In the genomic region with DNA sequence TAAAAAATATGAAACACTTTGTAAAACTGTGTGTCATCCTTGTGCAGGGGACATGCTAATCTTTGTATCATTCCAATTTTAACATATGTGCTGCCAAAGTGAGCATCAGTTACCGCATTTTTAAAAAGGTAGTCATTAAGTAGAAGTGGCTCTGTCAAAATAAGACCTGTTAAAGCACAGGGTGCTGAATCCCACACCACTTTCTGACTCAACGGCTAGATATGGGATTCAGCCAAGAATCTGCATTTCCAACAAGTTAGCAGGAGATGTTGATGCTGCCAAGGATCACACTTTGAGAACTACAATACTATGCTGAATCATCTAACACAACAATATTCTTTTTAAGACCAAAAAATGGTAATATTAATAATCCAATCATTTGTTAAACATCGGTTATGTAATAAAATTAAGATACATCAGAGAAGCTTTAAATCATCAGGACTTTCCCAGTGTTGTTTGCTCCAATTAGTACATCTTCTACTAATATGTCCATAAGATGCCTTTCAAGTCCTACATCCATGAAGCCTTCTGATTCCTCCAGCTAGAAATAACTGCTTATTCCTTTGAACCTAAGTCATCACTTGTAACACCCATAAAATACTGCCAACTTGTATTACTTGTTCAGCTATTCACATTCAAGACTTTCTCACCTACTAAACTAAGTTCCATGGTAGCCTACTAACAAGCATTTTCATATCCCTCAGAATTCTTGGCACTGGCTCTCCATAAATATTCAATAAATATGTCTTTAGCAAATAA, we compare ENCODE assay signal across 13 cellular contexts.
A peak's percentile ranks its signal among the peaks of the same experiment; 100 is the strongest.
DNase-seq lines count a peak whose midpoint lies in the region; ATAC-seq and TF ChIP-seq lines count a peak whose summit lies in the region.
"Had no signal": no experiment of that assay in that cellular context is flagged by ENCODE, and none has a peak within 500 bp of the region (broad histone marks: within the 10 kb centered on the region; RNA-seq: fewer than 3 reads in every experiment).

No MANE protein-coding gene starts in this region.

- intact Hi-C loops in mammary epithelial cell (cut with micrococcal nuclease) (loop anchor here (2.0 to 5.0 kb wide), 2 partner anchors 25 to 321 kb away; no protein-coding TSS in a partner anchor), right cardiac atrium (cut with DNase I) (no loop called here)
- intact Hi-C loops in CD4-positive, alpha-beta memory T cell (cut with micrococcal nuclease) = loop anchor here (2.0 kb wide), 1 partner anchor 15 kb away; no protein-coding TSS in a partner anchor

- peak; percentile 87 to 92 for ATAC-seq in right cardiac atrium
- ATAC-seq: activated T-cell treated with anti-CD3 and anti-CD28 coated beads, Interleukin-2, amount 50 U/mL, for 72 hours had no signal

- H3K4me3 Mint-ChIP-seq in CD4-positive, alpha-beta memory T cell = peak overlapping the region in 1 of 8 donors; percentile 10
- H3K4me3 Mint-ChIP-seq: activated T-cell treated with anti-CD3 and anti-CD28 coated beads, Interleukin-2, amount 50 U/mL, for 72 hours had no signal

- peaks cover 16 to 28% of the 10 kb centered on the region in 2 donors for H3K36me3 Mint-ChIP-seq in CD4-positive, alpha-beta memory T cell

- H3K27ac Mint-ChIP-seq in CD4-positive, alpha-beta memory T cell = peak overlapping the region in 1 of 7 donors; percentile 3

- H3K4me2 ChIP-seq in mammary epithelial cell (ENCODE audit: insufficient read depth, low read depth, low read length) = peak overlapping the region; percentile 49

- WGBS in mammary epithelial cell (ENCODE audit: low coverage, missing lambda C conversion rate) = 27% methylated on average over 3 of the region's 3 CpGs
- 48% methylated on average over 3 of the region's 3 CpGs for WGBS in right cardiac atrium
- 47% methylated on average over 3 of the region's 3 CpGs for whole genome bisulfite sequencing in suprapubic skin

- H3K27me3 ChIP-seq in HUES48 (ENCODE audit: control insufficient read depth, insufficient read depth, low read length) (no peaks in the 10 kb centered on the region), mammary epithelial cell (ENCODE audit: insufficient read depth, low read length) (no peaks in the 10 kb centered on the region), right cardiac atrium (ENCODE audit: control insufficient read depth, insufficient read depth) (no peaks in the 10 kb centered on the region), suprapubic skin (no peaks in the 10 kb centered on the region)
- no peaks in the 10 kb centered on the region for H3K27me3 ChIP-seq in CD4-positive, alpha-beta memory T cell (ENCODE audit: insufficient read depth, low read length)
- H3K27me3 ChIP-seq: Peyer's patch had no signal

- no TSS peak for BruUV-seq in mammary epithelial cell (replicated peaks; lab: Mats Ljungman, UMichigan)

- POLR2A ChIA-PET in CD4-positive, alpha-beta memory T cell (lab: Charles Lee; ENCODE audit: partially characterized antibody) = interaction anchor here (0.9 kb wide), 1 partner anchor 233 kb away, joined by 3 read pairs; no protein-coding TSS in a partner anchor

- no peak for TF ChIP-seq POLR2A in suprapubic skin (IDR thresholded peaks at IDR 0.05)

- H3K36me3 ChIP-seq in HUES48 (ENCODE audit: control insufficient read depth, insufficient read depth, low read length) (peaks cover 8% of the 10 kb centered on the region; the same call in 1 of the 2 replicates), mammary epithelial cell (ENCODE audit: insufficient read depth, low read length) (no peaks in the 10 kb centered on the region), suprapubic skin (no peaks in the 10 kb centered on the region)
- no peaks in the 10 kb centered on the region for H3K36me3 ChIP-seq in CD4-positive, alpha-beta memory T cell (ENCODE audit: insufficient read depth, low read length)
- H3K36me3 ChIP-seq: Peyer's patch had no signal

- DNase-seq in mammary epithelial cell (peak; percentile 90), right cardiac atrium (no peak), suprapubic skin (ENCODE audit: low spot score in 2 of 2) (no peak), NCI-H524 (lab: John Stamatoyannopoulos, UW) (no peak), GM19240 (ENCODE audit: insufficient read length, low spot score) (no peak)
- DNase-seq in CD4-positive, alpha-beta memory T cell = no peak
- DNase-seq: activated CD4-positive, CD25-positive, alpha-beta regulatory T cell; activated T-cell treated with anti-CD3 and anti-CD28 coated beads, Interleukin-2, amount 50 U/mL, for 72 hours; DMS53; NCI-H2107; Peyer's patch; stimulated activated CD8-positive, alpha-beta memory T cell treated with anti-CD3 and anti-CD28 coated beads, Interleukin-4, amount 100 ng/mL, for 48 hours had no signal

- H3K9ac ChIP-seq in HUES48 (ENCODE audit: low read depth, low read length) (no peak overlapping the region), mammary epithelial cell (ENCODE audit: insufficient read depth, low read length) (no peak overlapping the region)

- TF ChIP-seq CTCF in mammary epithelial cell (conservative IDR thresholded peaks at IDR 0.05 in 1 of 2, IDR thresholded peaks at IDR 0.05 in 1 of 2; ENCODE audit: extremely low read depth in 1 of 2, insufficient read depth in 1 of 2, low read depth in 1 of 2, low read length in 2 of 2) (no peak), suprapubic skin (IDR thresholded peaks at IDR 0.05) (no peak)

- H3K9me3 Mint-ChIP-seq in CD4-positive, alpha-beta memory T cell = peaks cover 0 to 5% (median 0%) of the 10 kb centered on the region in 8 donors
- H3K9me3 Mint-ChIP-seq: activated T-cell treated with anti-CD3 and anti-CD28 coated beads, Interleukin-2, amount 50 U/mL, for 72 hours had no signal

- dilution Hi-C loops in mammary epithelial cell (cut with HindIII; ENCODE audit: low sequenced_read_pairs) = no loop called here

- in situ Hi-C loops in mammary epithelial cell (cut with MboI; ENCODE audit: low sequenced_read_pairs in 2 of 2) = no loop called here

- peaks cover 8% of the 10 kb centered on the region for H4K20me1 ChIP-seq in mammary epithelial cell (ENCODE audit: insufficient read depth, low read length)

- H3K79me2 ChIP-seq in mammary epithelial cell (ENCODE audit: insufficient read depth, low read length) = peaks cover 98% of the 10 kb centered on the region

- H3K9me3 ChIP-seq in HUES48 (ENCODE audit: control insufficient read depth, insufficient read depth, low read length) (no peaks in the 10 kb centered on the region), mammary epithelial cell (replicated peaks; ENCODE audit: insufficient read depth, low read length) (no peaks in the 10 kb centered on the region), right cardiac atrium (ENCODE audit: control insufficient read depth, low read length) (no peaks in the 10 kb centered on the region), suprapubic skin (no peaks in the 10 kb centered on the region)
- H3K9me3 ChIP-seq in CD4-positive, alpha-beta memory T cell (ENCODE audit: control insufficient read depth in 1 of 2, low read length in 2 of 2) = no peaks in the 10 kb centered on the region
- H3K9me3 ChIP-seq: Peyer's patch had no signal

- no peaks in the 10 kb centered on the region for H3K27me3 Mint-ChIP-seq in CD4-positive, alpha-beta memory T cell

- H3K27ac ChIP-seq in HUES48 (ENCODE audit: low read depth, low read length) (peak overlapping the region; percentile 12), mammary epithelial cell (ENCODE audit: insufficient read depth, low read depth, low read length) (no peak overlapping the region), right cardiac atrium (ENCODE audit: low read length) (no peak overlapping the region), suprapubic skin (peak overlapping the region; percentile 67)
- H3K27ac ChIP-seq in CD4-positive, alpha-beta memory T cell (ENCODE audit: low read depth, low read length) = no peak overlapping the region
- H3K27ac ChIP-seq: Peyer's patch had no signal

- no peak overlapping the region for H3K4me3 ChIP-seq in HUES48 (ENCODE audit: low read depth, low read length)
- no peak overlapping the region for H3K4me3 ChIP-seq in mammary epithelial cell (replicated peaks in 1 of 3; ENCODE audit: insufficient read depth in 1 of 3, low read depth in 2 of 3, low read length in 3 of 3)
- H3K4me3 ChIP-seq in right cardiac atrium (ENCODE audit: low read length) = no peak overlapping the region
- no peak overlapping the region for H3K4me3 ChIP-seq in suprapubic skin
- H3K4me3 ChIP-seq in CD4-positive, alpha-beta memory T cell (ENCODE audit: low read length in 2 of 2) = no peak overlapping the region
- H3K4me3 ChIP-seq: Peyer's patch had no signal

- CTCF ChIA-PET in mammary epithelial cell (lab: Charles Lee; ENCODE audit: low non-redundant PET) = interaction anchor here (0.6 kb wide), 1 partner anchor 234 kb away, joined by 12 read pairs; no protein-coding TSS in a partner anchor
- CTCF ChIA-PET in CD4-positive, alpha-beta memory T cell (lab: Charles Lee; ENCODE audit: partially characterized antibody) = interaction anchor here (0.9 kb wide), 1 partner anchor 8 kb away, joined by 4 read pairs; no protein-coding TSS in a partner anchor

- peaks cover 55 to 89% (median 73%) of the 10 kb centered on the region in 4 donors for H3K4me1 Mint-ChIP-seq in CD4-positive, alpha-beta memory T cell

- H2AFZ ChIP-seq in mammary epithelial cell (ENCODE audit: low read depth, low read length) = no peak overlapping the region

- no peak for TF ChIP-seq EP300 in suprapubic skin (IDR thresholded peaks at IDR 0.05)

- H3K4me1 ChIP-seq in HUES48 (ENCODE audit: control insufficient read depth, insufficient read depth, low read length) (peaks cover 45% of the 10 kb centered on the region), mammary epithelial cell (ENCODE audit: insufficient read depth, low read length) (peaks cover 21% of the 10 kb centered on the region), right cardiac atrium (ENCODE audit: control insufficient read depth, insufficient read depth, low read length) (peaks cover 5% of the 10 kb centered on the region), suprapubic skin (peaks cover 56% of the 10 kb centered on the region)
- peaks cover 48% of the 10 kb centered on the region for H3K4me1 ChIP-seq in CD4-positive, alpha-beta memory T cell (ENCODE audit: insufficient read depth, low read length)

Comparison
In these comparisons a context has a peak if more than half of its experiments do, and no peak if none do; other contexts are left out.
1. H3K27ac ChIP-seq: peak in HUES48 (single experiment) and suprapubic skin (single experiment); none in mammary epithelial cell (single experiment), right cardiac atrium (single experiment) and CD4-positive, alpha-beta memory T cell (single experiment).
2. intact Hi-C loops: an anchor here in mammary epithelial cell (2.0 to 5.0 kb wide) and CD4-positive, alpha-beta memory T cell (2.0 kb wide); none called in right cardiac atrium.